In the genomic region with DNA sequence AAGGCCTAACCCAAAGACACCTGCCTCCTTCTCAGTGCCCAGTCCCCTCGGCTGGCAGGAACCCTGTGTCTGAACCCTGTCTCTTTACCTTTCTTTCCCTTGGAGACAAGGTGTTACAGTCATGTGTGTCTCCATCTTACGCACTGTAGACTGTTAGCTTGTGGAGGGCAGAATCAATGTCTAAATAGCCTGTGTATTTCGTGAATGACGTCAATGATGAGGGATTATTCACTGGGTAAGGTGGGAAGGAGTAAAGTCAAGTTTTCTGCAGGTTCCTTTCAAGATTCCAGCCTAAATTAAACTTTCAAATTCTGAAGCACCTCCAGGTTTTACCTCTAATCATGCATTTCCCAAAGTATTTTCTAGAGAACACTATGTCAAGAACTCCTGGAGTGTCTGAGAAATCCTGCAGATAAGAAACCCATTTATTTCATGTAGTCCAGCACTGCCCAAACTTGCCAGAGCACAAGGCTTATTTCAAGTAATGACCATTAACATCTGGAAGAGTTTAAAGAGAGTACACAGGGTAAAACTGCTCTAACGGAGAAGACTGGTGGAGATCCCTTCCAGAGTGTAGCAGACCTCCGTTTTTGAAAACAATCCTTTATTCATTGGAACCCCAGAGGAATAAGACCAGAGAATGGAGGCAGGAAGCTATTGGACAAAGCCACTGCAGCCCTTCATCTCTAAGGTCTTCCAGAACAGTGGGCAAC, we compare ENCODE assay signal across 17 cellular contexts.
"Had no signal": no experiment of that assay in that cellular context is flagged by ENCODE, and none has a peak within 500 bp of the region (broad histone marks: within the 10 kb centered on the region; RNA-seq: fewer than 3 reads in every experiment).

No MANE protein-coding gene starts in this region.

- H3K36me3 ChIP-seq: ovary, sigmoid colon, SJCRH30, stomach had no signal

- H3K27me3 ChIP-seq: ovary, SJCRH30 had no signal

- H3K4me1 ChIP-seq: sigmoid colon, SJCRH30, stomach had no signal

- H3K27ac ChIP-seq: epithelial cell of prostate, ovary, SJCRH30 had no signal

- DNase-seq: activated CD4-positive, alpha-beta memory T cell treated with anti-CD3 and anti-CD28 coated beads for 36 hours; activated CD4-positive, alpha-beta T cell treated with anti-CD3 and anti-CD28 coated beads for 4 hours; activated T-cell treated with anti-CD3 and anti-CD28 coated beads for 4 hours; amniotic stem cell; central memory CD4-positive, alpha-beta T cell; endodermal cell; mucosa of descending colon; naive B cell; ovary; sigmoid colon; SJCRH30; stimulated activated CD4-positive, alpha-beta T cell treated with anti-CD3 and anti-CD28 coated beads, Interleukin-4, amount 100 ng/mL, for 24 hours; stomach; T-helper 17 cell had no signal

- H3K4me3 ChIP-seq: mucosa of descending colon, ovary, sigmoid colon, SJCRH30, stomach had no signal

- H3K9me3 ChIP-seq: mucosa of descending colon, sigmoid colon, SJCRH30, stomach had no signal

- ATAC-seq: left colon; mucosa of descending colon; stimulated activated effector memory CD8-positive, alpha-beta T cell treated with anti-CD3 and anti-CD28 coated beads, Interleukin-12 subunit alpha, Interleukin-12 subunit beta, amount 100 ng/mL, for 72 hours; T-helper 17 cell had no signal
